In the genomic region with DNA sequence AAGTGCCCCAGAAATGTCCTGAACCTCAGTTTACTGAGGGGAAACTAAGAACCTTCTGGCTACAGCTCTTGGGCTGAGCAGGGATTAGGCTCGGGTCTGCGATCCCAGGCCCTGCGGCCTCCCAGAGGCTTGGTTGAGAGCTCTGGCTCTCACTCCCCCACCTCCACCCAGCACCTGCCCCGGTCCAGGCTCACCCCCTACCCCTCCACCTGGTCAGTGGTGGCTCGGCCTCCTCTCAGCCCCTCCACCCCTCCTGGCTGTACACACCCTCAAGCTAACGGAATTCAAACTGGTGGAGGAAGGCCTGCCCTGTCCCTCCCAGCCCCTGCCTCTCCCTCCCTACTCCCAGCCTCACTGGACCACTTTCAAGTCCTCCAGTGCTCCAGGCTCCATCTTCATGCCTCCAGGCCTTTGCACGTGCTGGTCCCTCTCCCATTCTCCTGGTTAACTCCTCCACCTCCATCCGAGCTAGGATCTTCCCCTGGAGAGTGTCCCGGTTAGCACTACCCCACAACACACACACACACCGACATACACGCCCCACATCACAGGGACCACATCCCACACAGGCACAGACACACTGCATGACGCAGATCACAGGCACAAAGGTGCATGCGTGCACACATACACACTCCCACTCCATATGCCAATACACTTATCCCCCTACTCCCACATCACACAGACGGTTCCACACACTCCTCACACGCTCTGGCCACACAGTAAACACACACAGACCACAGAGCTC, we compare ENCODE assay signal across 8 cellular contexts.
A peak's percentile ranks its signal among the peaks of the same experiment; 100 is the strongest.
DNase-seq lines count a peak whose midpoint lies in the region; ATAC-seq and TF ChIP-seq lines count a peak whose summit lies in the region.

No MANE protein-coding gene starts in this region.

- TF ChIP-seq CTCF in epithelial cell of esophagus (IDR thresholded peaks at IDR 0.05; ENCODE audit: insufficient read depth, low read depth, low read length, missing control alignments) = no peak

- H3K27me3 Mint-ChIP-seq in activated CD4-positive, alpha-beta memory T cell treated with anti-CD3 and anti-CD28 coated beads, Interleukin-2, amount 10 ng/mL, durations not matched to agents 7 days and 5 days = no peaks in the 10 kb centered on the region

- CTCF ChIA-PET in activated CD4-positive, alpha-beta memory T cell treated with anti-CD3 and anti-CD28 coated beads, Interleukin-2, amount 10 ng/mL, durations not matched to agents 7 days and 5 days (lab: Charles Lee) = interaction anchor here (1.4 to 1.5 kb wide), 2 partner anchors 347 to 350 kb away, joined by 3 to 4 read pairs; no protein-coding TSS in a partner anchor

- no peaks in the 10 kb centered on the region for H3K9me3 Mint-ChIP-seq in activated CD4-positive, alpha-beta memory T cell treated with anti-CD3 and anti-CD28 coated beads, Interleukin-2, amount 10 ng/mL, durations not matched to agents 7 days and 5 days

- H3K27me3 ChIP-seq in H7 (ENCODE audit: control insufficient read depth, insufficient read depth, low read length) = peaks cover 25% of the 10 kb centered on the region; the same call in 1 of the 2 replicates
- H3K27me3 ChIP-seq in neuron (ENCODE audit: insufficient read depth, low read length) = no peaks in the 10 kb centered on the region

- DNase-seq in H7 (peak; percentile 57), epithelial cell of esophagus (ENCODE audit: low read depth) (no peak), NCI-H2196 treated with DMSO at 0.1 percent for 48 hours (lab: John Stamatoyannopoulos, UW; ENCODE audit: unreplicated experiment) (no peak), RPMI8226 (no peak), epidermal melanocyte (ENCODE audit: insufficient read length, low spot score) (no peak)
- DNase-seq in activated CD4-positive, alpha-beta memory T cell treated with anti-CD3 and anti-CD28 coated beads, Interleukin-2, amount 10 ng/mL, durations not matched to agents 7 days and 5 days = peak; percentile 59

- no peaks in the 10 kb centered on the region for H3K36me3 ChIP-seq in H7 (replicated peaks; ENCODE audit: control insufficient read depth, insufficient read depth, low read length)
- H3K36me3 ChIP-seq in neuron (ENCODE audit: insufficient read depth, low read length) = no peaks in the 10 kb centered on the region

- H3K27ac Mint-ChIP-seq in activated CD4-positive, alpha-beta memory T cell treated with anti-CD3 and anti-CD28 coated beads, Interleukin-2, amount 10 ng/mL, durations not matched to agents 7 days and 5 days = peak overlapping the region; percentile 91

- H3K4me1 Mint-ChIP-seq in activated CD4-positive, alpha-beta memory T cell treated with anti-CD3 and anti-CD28 coated beads, Interleukin-2, amount 10 ng/mL, durations not matched to agents 7 days and 5 days = peaks cover 57% of the 10 kb centered on the region

- POLR2A ChIA-PET in activated CD4-positive, alpha-beta memory T cell treated with anti-CD3 and anti-CD28 coated beads, Interleukin-2, amount 10 ng/mL, durations not matched to agents 7 days and 5 days (lab: Charles Lee) = interaction anchor here (0.6 to 2.5 kb wide), 12 partner anchors 8 to 409 kb away, joined by 3 to 12 read pairs (median 4); a partner anchor contains a TSS

- peaks cover 57% of the 10 kb centered on the region for H3K4me1 ChIP-seq in neuron (ENCODE audit: insufficient read depth, low read length)

- ATAC-seq in HG03442 (IDR thresholded peaks at IDR 0.05; ENCODE audit: unreplicated experiment) = no peak

- H3K4me3 ChIP-seq in H7 (ENCODE audit: insufficient read depth, low read depth, low read length) = no peak overlapping the region
- H3K4me3 ChIP-seq in epithelial cell of esophagus (ENCODE audit: low read length) = peak overlapping the region; percentile 40
- H3K4me3 ChIP-seq in neuron (ENCODE audit: low read length) = peak overlapping the region; percentile 37

- peaks cover 26% of the 10 kb centered on the region for H3K36me3 Mint-ChIP-seq in activated CD4-positive, alpha-beta memory T cell treated with anti-CD3 and anti-CD28 coated beads, Interleukin-2, amount 10 ng/mL, durations not matched to agents 7 days and 5 days (ENCODE audit: low read depth)

- no peak overlapping the region for H2AFZ ChIP-seq in neuron (ENCODE audit: low read depth, low read length)

- peak overlapping the region; percentile 90 for H3K4me3 Mint-ChIP-seq in activated CD4-positive, alpha-beta memory T cell treated with anti-CD3 and anti-CD28 coated beads, Interleukin-2, amount 10 ng/mL, durations not matched to agents 7 days and 5 days

- H3K9me3 ChIP-seq in neuron (ENCODE audit: low read length) = no peaks in the 10 kb centered on the region

Comparison
In these comparisons a context has a peak if more than half of its experiments do, and no peak if none do; other contexts are left out.
1. DNase-seq: peak in H7 (single experiment) and activated CD4-positive, alpha-beta memory T cell treated with anti-CD3 and anti-CD28 coated beads, Interleukin-2, amount 10 ng/mL, durations not matched to agents 7 days and 5 days (single experiment); none in epithelial cell of esophagus (single experiment), NCI-H2196 treated with DMSO at 0.1 percent for 48 hours (single experiment), RPMI8226 (single experiment) and epidermal melanocyte (single experiment).